ENCODE assay signal across 14 cellular contexts in genomic region chr6:21559238-21559637, GRCh38. TPM values are rescaled to one million over a fixed set of nuclear protein-coding genes. Genes with fewer than 3 reads are reported as not detected.
DNase-seq lines count a peak whose midpoint lies in the region; ATAC-seq and TF ChIP-seq lines count a peak whose summit lies in the region.
"Had no signal": no experiment of that assay in that cellular context is flagged by ENCODE, and none has a peak within 500 bp of the region (broad histone marks: within the 10 kb centered on the region; RNA-seq: fewer than 3 reads in every experiment).

No MANE protein-coding gene starts in this region.

- no peaks in the 10 kb centered on the region for H3F3A ChIP-seq in PC-3 (ENCODE audit: low read length, unreplicated experiment)

- H3K4me3 ChIP-seq in WERI-Rb-1 (ENCODE audit: low read depth, low read length) (no peak overlapping the region), PC-3 (ENCODE audit: low read length) (no peak overlapping the region)
- H3K4me3 ChIP-seq: SJCRH30 had no signal

- H4K20me1 ChIP-seq in PC-3 (ENCODE audit: low read length) = no peaks in the 10 kb centered on the region

- CTCF ChIA-PET in PC-3 (lab: Charles Lee) = no interaction called here

- H3K27me3 ChIP-seq in WERI-Rb-1 (ENCODE audit: insufficient read depth, low read depth, severe bottlenecking) = no peaks in the 10 kb centered on the region
- no peaks in the 10 kb centered on the region for H3K27me3 ChIP-seq in PC-3 (ENCODE audit: low read length)
- H3K27me3 ChIP-seq: SJCRH30 had no signal

- H3K79me2 ChIP-seq in PC-3 (ENCODE audit: low read length) = no peaks in the 10 kb centered on the region

- H3K9me3 ChIP-seq in WERI-Rb-1 (ENCODE audit: severe bottlenecking) (no peaks in the 10 kb centered on the region), PC-3 (ENCODE audit: low read length) (no peaks in the 10 kb centered on the region)
- H3K9me3 ChIP-seq: SJCRH30 had no signal

- peak; percentile 58 for DNase-seq in DMS153 (lab: John Stamatoyannopoulos, UW)
- DNase-seq in NCI-H146 treated with DMSO at 0.1 percent for 48 hours (lab: John Stamatoyannopoulos, UW; ENCODE audit: unreplicated experiment) = peak; percentile 40
- peak; percentile 85 for DNase-seq in NCI-H345 (lab: John Stamatoyannopoulos, UW)
- DNase-seq in WERI-Rb-1 = no peak
- no peak for DNase-seq in PC-3
- DNase-seq in kidney glomerular epithelial cell (lab: John Stamatoyannopoulos, UW) = no peak
- no peak for DNase-seq in left colon
- DNase-seq: CD4-positive, alpha-beta T cell; H9; IMR-90; NCI-H226; SJCRH30; SW 1271 had no signal

- H3K4me2 ChIP-seq in PC-3 (ENCODE audit: low read length) = no peak overlapping the region

- no peak overlapping the region for H2AFZ ChIP-seq in PC-3 (ENCODE audit: low read length)

- BruUV-seq in PC-3 (replicated peaks; lab: Mats Ljungman, UMichigan) = no TSS peak

- H3K27ac ChIP-seq in WERI-Rb-1 (peak overlapping the region; percentile 37), PC-3 (ENCODE audit: low read length) (no peak overlapping the region)
- H3K27ac ChIP-seq: SJCRH30 had no signal

- no peak for TF ChIP-seq CTCF in WERI-Rb-1 (IDR thresholded peaks at IDR 0.05; ENCODE audit: low read depth, low read length)
- no peak for TF ChIP-seq CTCF in PC-3 (conservative IDR thresholded peaks at IDR 0.05; ENCODE audit: low read depth, low read length)

- intact Hi-C loops in PC-3 (cut with micrococcal nuclease) (no loop called here), left colon (cut with DNase I, micrococcal nuclease) (no loop called here)

- H3K9me2 ChIP-seq in PC-3 (replicated peaks; ENCODE audit: low read length) = no peaks in the 10 kb centered on the region

- ATAC-seq in PC-3 = no peak
- no peak for ATAC-seq in GM18511 (IDR thresholded peaks at IDR 0.05; ENCODE audit: unreplicated experiment)
- ATAC-seq in left colon = no peak

- POLR2A ChIA-PET in PC-3 (lab: Charles Lee; ENCODE audit: unreplicated experiment) = no interaction called here

- H3K36me3 ChIP-seq in WERI-Rb-1 = no peaks in the 10 kb centered on the region
- no peaks in the 10 kb centered on the region for H3K36me3 ChIP-seq in PC-3 (ENCODE audit: low read depth, low read length)
- H3K36me3 ChIP-seq: SJCRH30 had no signal

- no peak overlapping the region for H3K9ac ChIP-seq in PC-3 (ENCODE audit: low read length)

- H3K4me1 ChIP-seq in PC-3 (ENCODE audit: insufficient read depth, low read length) = peaks cover 18% of the 10 kb centered on the region
- H3K4me1 ChIP-seq: SJCRH30 had no signal

RNA-seq across cellular contexts. Expression of gene SOX4, which starts 34.3 kb away (rescaled TPM):
- 46.1 and 62.8 TPM in 2 replicates for total RNA-seq in PC-3 (2014; rRNA removed)
- 10 to 100 TPM; 28.9 to 44.6 TPM for total RNA-seq in left colon

Comparison
In these comparisons a context has a peak if more than half of its experiments do, and no peak if none do; other contexts are left out.
1. DNase-seq: peak in DMS153 (single experiment), NCI-H146 treated with DMSO at 0.1 percent for 48 hours (single experiment) and NCI-H345 (single experiment); none in WERI-Rb-1 (single experiment), PC-3 (single experiment), kidney glomerular epithelial cell (single experiment) and left colon (0 of 2).